In genomic region chr22:50305658-50306566, GRCh38 we compare ENCODE assay signal across 8 cellular contexts. TPM values are rescaled to one million over a fixed set of nuclear protein-coding genes. Genes with fewer than 3 reads are reported as not detected.
DNase-seq lines count a peak whose midpoint lies in the region; ATAC-seq and TF ChIP-seq lines count a peak whose summit lies in the region.

No MANE protein-coding gene starts in this region.

- in situ Hi-C loops in Panc1 (cut with HindIII; ENCODE audit: low pct_unique_long_range_greater_than_20kb, low sequenced_read_pairs) = no loop called here

- no peaks in the 10 kb centered on the region; the same call in 1 of the 2 replicates for H3K36me3 ChIP-seq in Panc1 (ENCODE audit: control insufficient read depth, insufficient read depth, low read length)
- H3K36me3 ChIP-seq in kidney epithelial cell (ENCODE audit: control insufficient read depth, insufficient read depth, low read length) = peaks cover 1% of the 10 kb centered on the region

- H3K27me3 ChIP-seq in Panc1 (ENCODE audit: control insufficient read depth, insufficient read depth, low read length) (no peaks in the 10 kb centered on the region), kidney epithelial cell (ENCODE audit: control insufficient read depth, insufficient read depth, low read length) (no peaks in the 10 kb centered on the region)

- peak; percentile 56 for ATAC-seq in Panc1
- ATAC-seq in HG02678 (IDR thresholded peaks at IDR 0.05; ENCODE audit: unreplicated experiment) = no peak
- ATAC-seq in HG02981 (IDR thresholded peaks at IDR 0.05; ENCODE audit: unreplicated experiment) = no peak

- CTCF ChIA-PET in Panc1 (lab: Charles Lee) = interaction anchor here (0.6 to 1.5 kb wide), 2 partner anchors 29 to 30 kb away, joined by 4 to 5 read pairs; no protein-coding TSS in a partner anchor

- no TSS peak for BruUV-seq in Panc1 (replicated peaks; lab: Mats Ljungman, UMichigan)

- POLR2A ChIA-PET in Panc1 (lab: Charles Lee) = interaction anchor here (0.6 kb wide), 1 partner anchor 448 kb away, joined by 5 read pairs; no protein-coding TSS in a partner anchor

- H3K9me3 ChIP-seq in Panc1 (ENCODE audit: control insufficient read depth, insufficient read depth, low read depth, low read length) = no peaks in the 10 kb centered on the region

- peak overlapping the region; percentile 91 for H3K27ac ChIP-seq in Panc1 (ENCODE audit: low read length)

- H3K4me1 ChIP-seq in Panc1 (ENCODE audit: control insufficient read depth, insufficient read depth, low read length) = peaks cover 65% of the 10 kb centered on the region

- H3K4me3 ChIP-seq in Panc1 (ENCODE audit: low read depth in 2 of 2, low read length in 2 of 2) (peak overlapping the region; percentile 60 to 74), kidney epithelial cell (ENCODE audit: low read depth, low read length) (peak overlapping the region; percentile 96)

- intact Hi-C loops in Panc1 (cut with micrococcal nuclease; ENCODE audit: unreplicated experiment) = no loop called here

- DNase-seq in ELF-1 (ENCODE audit: low read depth, low spot score) (peak; percentile 50), HS-27A (ENCODE audit: low read depth) (peak; percentile 79), Panc1 (ENCODE audit: low read depth, low spot score) (peak; percentile 12), cerebellar cortex (ENCODE audit: low spot score) (peak; percentile 52), kidney epithelial cell (ENCODE audit: low read depth) (peak; percentile 83), smooth muscle cell of the brain vasculature (ENCODE audit: low read depth, low spot score) (peak; percentile 73)

- no peak for TF ChIP-seq CTCF in Panc1 (IDR thresholded peaks at IDR 0.05)
- no peak for TF ChIP-seq CTCF in kidney epithelial cell (IDR thresholded peaks at IDR 0.05; ENCODE audit: insufficient read depth, low read length, poor library complexity, severe bottlenecking)

RNA-seq across cellular contexts. Expression of gene PLXNB2, which starts 1.5 kb away (rescaled TPM):
- total RNA-seq in Panc1 (2021; ENCODE audit: unreplicated experiment) = 227 TPM
- 239 TPM for polyA plus RNA-seq in Panc1 (2012; ENCODE audit: insufficient read length)
- total RNA-seq in kidney epithelial cell = 251 and 302 TPM in 2 replicates

RNA-seq across cellular contexts. Expression of gene DENND6B, which starts 20.9 kb away (rescaled TPM):
- 5.8 TPM for total RNA-seq in Panc1 (2021; ENCODE audit: unreplicated experiment)
- 7.2 TPM for polyA plus RNA-seq in Panc1 (2012; ENCODE audit: insufficient read length)
- total RNA-seq in kidney epithelial cell = 4.5 TPM in 2 replicates

RNA-seq across cellular contexts. Expression of gene MAPK11, which starts 35.7 kb away (rescaled TPM):
- 77.7 TPM for total RNA-seq in Panc1 (2021; ENCODE audit: unreplicated experiment)
- 105 TPM for polyA plus RNA-seq in Panc1 (2012; ENCODE audit: insufficient read length)
- total RNA-seq in kidney epithelial cell = 11.9 and 12.9 TPM in 2 replicates

RNA-seq across cellular contexts. Expression of gene PPP6R2, which starts 37.2 kb away (rescaled TPM):
- 52.8 TPM for total RNA-seq in Panc1 (2021; ENCODE audit: unreplicated experiment)
- polyA plus RNA-seq in Panc1 (2012; ENCODE audit: insufficient read length) = 63.7 TPM
- total RNA-seq in kidney epithelial cell = 45.2 and 53.4 TPM in 2 replicates

RNA-seq across cellular contexts. Expression of gene MAPK12, which starts 44.4 kb away (rescaled TPM):
- total RNA-seq in Panc1 (2021; ENCODE audit: unreplicated experiment) = 74.6 TPM
- polyA plus RNA-seq in Panc1 (2012; ENCODE audit: insufficient read length) = 81.1 TPM
- 25.5 and 27.3 TPM in 2 replicates for total RNA-seq in kidney epithelial cell

Comparison
In these comparisons a context has a peak if more than half of its experiments do, and no peak if none do; other contexts are left out.
1. DNase-seq: peak in every context shown above with its lines; median percentile 83 in kidney epithelial cell; 79 in HS-27A; 73 in smooth muscle cell of the brain vasculature; 52 in cerebellar cortex; 50 in ELF-1; 12 in Panc1.